ENCODE assay signal across 10 cellular contexts in the genomic region with DNA sequence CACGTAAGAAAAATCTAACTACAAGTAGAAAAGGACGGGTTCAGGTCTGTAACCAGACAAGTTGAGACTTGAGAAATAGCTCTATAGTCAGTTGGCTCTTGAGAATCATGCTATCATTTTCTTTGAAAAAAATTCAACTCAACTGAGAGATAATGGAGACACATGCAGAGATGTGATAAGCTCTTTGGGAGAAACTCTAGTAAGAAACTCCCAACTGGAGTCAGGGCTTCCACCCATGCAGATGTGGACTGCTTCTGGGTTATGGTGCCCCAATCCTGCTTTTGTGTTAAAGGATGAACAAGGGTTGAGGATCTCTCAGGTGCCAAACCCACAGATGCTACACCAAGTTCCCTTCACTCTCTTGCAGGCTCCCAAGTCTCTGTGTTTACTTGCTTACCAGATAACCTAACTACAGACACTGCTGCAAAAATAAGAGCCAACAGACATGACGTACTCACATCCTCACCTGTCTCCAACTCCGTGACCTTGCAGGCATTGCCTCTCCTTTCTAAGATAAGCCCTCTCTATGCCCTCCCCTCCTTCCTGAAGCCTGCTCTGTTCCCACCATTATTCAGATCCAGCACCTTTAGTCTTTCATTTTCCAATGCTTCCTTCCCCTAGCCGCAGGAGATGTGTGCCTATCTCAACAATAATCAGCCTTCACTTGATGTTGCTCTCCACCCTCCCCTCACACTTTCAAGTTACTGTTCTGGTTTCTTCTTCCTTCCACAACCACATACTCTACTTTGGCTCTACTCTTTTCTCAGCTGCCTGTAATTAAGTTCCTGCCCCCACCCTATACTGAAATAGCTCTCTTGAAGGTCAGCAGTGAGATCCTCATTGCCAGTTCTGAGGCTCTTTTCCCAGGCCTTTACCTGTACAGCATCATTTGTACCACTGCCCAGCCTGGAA.
A peak's percentile ranks its signal among the peaks of the same experiment; 100 is the strongest.
DNase-seq lines count a peak whose midpoint lies in the region; ATAC-seq, FAIRE-seq and TF ChIP-seq lines count a peak whose summit lies in the region.
"Had no signal": no experiment of that assay in that cellular context is flagged by ENCODE, and none has a peak within 500 bp of the region (broad histone marks: within the 10 kb centered on the region; RNA-seq: fewer than 3 reads in every experiment).

No MANE protein-coding gene starts in this region.

- peak; percentile 94 for DNase-seq in GM12878 (ENCODE audit: low read depth, low spot score)
- DNase-seq in glomerular visceral epithelial cell (ENCODE audit: extremely low spot score), result no peak
- no peak for DNase-seq in islet precursor cell
- DNase-seq in NCI-H82 treated with DMSO at 0.1 percent for 48 hours (lab: John Stamatoyannopoulos, UW; ENCODE audit: unreplicated experiment), result no peak
- no peak for DNase-seq in GM03348 (ENCODE audit: low spot score)
- DNase-seq: NCI-H146; stimulated activated CD4-positive, alpha-beta T cell treated with anti-CD3 and anti-CD28 coated beads, Interleukin-12 subunit alpha, Interleukin-12 subunit beta, amount 100 ng/mL, for 4 hours had no signal

- H3K4me1 ChIP-seq in GM12878 (ENCODE audit: control insufficient read depth, insufficient read depth, low read length), result peaks cover 76% of the 10 kb centered on the region

- no peaks in the 10 kb centered on the region for H3K36me3 ChIP-seq in GM12878 (ENCODE audit: control insufficient read depth in 2 of 2, insufficient read depth in 2 of 2, low read length in 1 of 2)

- SMC1A ChIA-PET in GM12878 (lab: Charles Lee; ENCODE audit: uncharacterized antibody, unreplicated experiment), result interaction anchor here (0.6 to 9.2 kb wide), 22 partner anchors 6 to 450 kb away, joined by 3 to 182 read pairs (median 4); a partner anchor contains a TSS

- POLR2A ChIA-PET in GM12878 (lab: Charles Lee), result interaction anchor here (0.8 to 7.7 kb wide), 12 partner anchors 8 to 162 kb away, joined by 3 to 133 read pairs (median 4); a partner anchor contains a TSS

- BruUV-seq in GM12878 (replicated peaks; lab: Mats Ljungman, UMichigan), result TSS peak; percentile 91

- H3K4me2 ChIP-seq in GM12878 (ENCODE audit: control insufficient read depth, insufficient read depth), result peak overlapping the region; percentile 97

- peak overlapping the region; percentile 79 for H3K9ac ChIP-seq in GM12878 (ENCODE audit: control insufficient read depth, insufficient read depth, low read length)

- no peaks in the 10 kb centered on the region for H3K27me3 ChIP-seq in GM12878 (replicated peaks in 1 of 2; ENCODE audit: control insufficient read depth in 2 of 2, insufficient read depth in 2 of 2, low read length in 1 of 2)

- peak overlapping the region; percentile 94 for H3K27ac ChIP-seq in GM12878 (ENCODE audit: control insufficient read depth, insufficient read depth)

- FAIRE-seq in GM12878 (lab: Jason Lieb, UNC), result peak; percentile 73

- no peak for TF ChIP-seq CTCF in GM12878 (IDR thresholded peaks at IDR 0.05 in 2 of 3, conservative IDR thresholded peaks at IDR 0.05 in 1 of 3; ENCODE audit: control insufficient read depth in 2 of 3, extremely low read depth in 1 of 3, insufficient read depth in 1 of 3, low read depth in 3 of 3, low read length in 3 of 3)

- H4K20me1 ChIP-seq in GM12878 (ENCODE audit: control insufficient read depth, insufficient read depth), result no peaks in the 10 kb centered on the region

- in situ Hi-C loops in GM12878 (cut with MboI), result loop anchor here (25.0 kb wide), 1 partner anchor 1870 kb away; a partner anchor contains a TSS

- peak; percentile 43 for ATAC-seq in GM19452 (IDR thresholded peaks at IDR 0.05; ENCODE audit: unreplicated experiment)
- ATAC-seq in HG03280 (IDR thresholded peaks at IDR 0.05; ENCODE audit: unreplicated experiment), result peak; percentile 58
- peak; percentile 58 for ATAC-seq in GM12878

- RAD21 ChIA-PET in GM12878 (lab: Charles Lee; ENCODE audit: unreplicated experiment), result interaction anchor here (0.7 to 8.5 kb wide), 21 partner anchors 10 to 564 kb away, joined by 3 to 124 read pairs (median 5); a partner anchor contains a TSS

- TF ChIP-seq EP300 in GM12878 (IDR thresholded peaks at IDR 0.05; ENCODE audit: borderline replicate concordance in 1 of 2, control insufficient read depth in 1 of 2, low read depth in 2 of 2, low read length in 2 of 2), result peak; percentile 60 to 62; a peak in 2 of 4 replicates

- peaks cover 3% of the 10 kb centered on the region; the same call in 1 of the 2 replicates for H3K79me2 ChIP-seq in GM12878 (ENCODE audit: control insufficient read depth, insufficient read depth, low read length)

- WGBS in GM12878 (ENCODE audit: insufficient coverage, insufficient replicate concordance, low lambda C conversion rate, missing lambda C conversion rate), result 23% methylated on average over 5 of the region's 5 CpGs

- H2AFZ ChIP-seq in GM12878 (ENCODE audit: control insufficient read depth, low read depth, low read length), result peak overlapping the region; percentile 31; the same call in 1 of the 2 replicates

- CTCF ChIA-PET in GM12878 (lab: Yijun Ruan, JAX), result interaction anchor here (0.7 to 4.4 kb wide), 10 partner anchors 11 to 451 kb away, joined by 3 to 16 read pairs (median 5); no protein-coding TSS in a partner anchor

- no peak for TF ChIP-seq POLR2A in GM12878 (IDR thresholded peaks at IDR 0.05; ENCODE audit: low read depth, low read length)

- peaks cover 4% of the 10 kb centered on the region; the same call in 1 of the 3 replicates for H3K9me3 ChIP-seq in GM12878 (replicated peaks; ENCODE audit: control insufficient read depth, insufficient read depth, low read length)

- TF ChIP-seq RAD21 in GM12878 (IDR thresholded peaks at IDR 0.05; ENCODE audit: insufficient read depth, low read depth, low read length), result peak; percentile 14; the same call in 1 of the 2 replicates

- intact Hi-C loops in GM12878 (cut with micrococcal nuclease; ENCODE audit: unreplicated experiment), result loop anchor here (1.0 to 5.0 kb wide), 5 partner anchors 58 to 490 kb away; a partner anchor contains a TSS

- H3K4me3 ChIP-seq in GM08714 (ENCODE audit: low read length) (peak overlapping the region; percentile 55; the same call in 1 of the 2 replicates), GM12878 (peak overlapping the region; percentile 41)

TF ChIP-seq in GM12878, 131 proteins besides CTCF, POLR2A, EP300 and RAD21 (continues in another document):
- TF ChIP-seq PAX5 (IDR thresholded peaks at IDR 0.05; ENCODE audit: borderline replicate concordance, low read depth, low read length), result peak; percentile 62; the same call in 1 of the 2 replicates
- no peak for TF ChIP-seq STAT1 (conservative IDR thresholded peaks at IDR 0.05)
- peak; percentile 24; the same call in 1 of the 2 replicates for TF ChIP-seq RB1 (IDR thresholded peaks at IDR 0.05; ENCODE audit: borderline replicate concordance)
- TF ChIP-seq TCF3 (IDR thresholded peaks at IDR 0.05; ENCODE audit: borderline replicate concordance, insufficient read depth, low read depth, low read length), result no peak
- peak; percentile 42 for TF ChIP-seq CREM (IDR thresholded peaks at IDR 0.05; ENCODE audit: low read depth)
- TF ChIP-seq ZNF384 (IDR thresholded peaks at IDR 0.05; ENCODE audit: borderline replicate concordance, low read depth, low read length), result no peak
- TF ChIP-seq NR2C1 (IDR thresholded peaks at IDR 0.05), result no peak
- TF ChIP-seq, protein P1, sequence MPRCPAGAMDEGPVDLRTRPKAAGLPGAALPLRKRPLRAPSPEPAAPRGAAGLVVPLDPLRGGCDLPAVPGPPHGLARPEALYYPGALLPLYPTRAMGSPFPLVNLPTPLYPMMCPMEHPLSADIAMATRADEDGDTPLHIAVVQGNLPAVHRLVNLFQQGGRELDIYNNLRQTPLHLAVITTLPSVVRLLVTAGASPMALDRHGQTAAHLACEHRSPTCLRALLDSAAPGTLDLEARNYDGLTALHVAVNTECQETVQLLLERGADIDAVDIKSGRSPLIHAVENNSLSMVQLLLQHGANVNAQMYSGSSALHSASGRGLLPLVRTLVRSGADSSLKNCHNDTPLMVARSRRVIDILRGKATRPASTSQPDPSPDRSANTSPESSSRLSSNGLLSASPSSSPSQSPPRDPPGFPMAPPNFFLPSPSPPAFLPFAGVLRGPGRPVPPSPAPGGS (IDR thresholded peaks at IDR 0.05; ENCODE audit: borderline replicate concordance, insufficient read depth, low read depth, low read length, poor library complexity, severe bottlenecking), result peak; percentile 85
- no peak for TF ChIP-seq ZNF622 (IDR thresholded peaks at IDR 0.05)
- 0 out of 2 replicates have a peak, but pooled peaks have one; percentile 69 for TF ChIP-seq RCOR1 (conservative IDR thresholded peaks at IDR 0.05; ENCODE audit: low read depth, low read length)
- TF ChIP-seq RBBP5 (conservative IDR thresholded peaks at IDR 0.05), result no peak
